In the genomic region with DNA sequence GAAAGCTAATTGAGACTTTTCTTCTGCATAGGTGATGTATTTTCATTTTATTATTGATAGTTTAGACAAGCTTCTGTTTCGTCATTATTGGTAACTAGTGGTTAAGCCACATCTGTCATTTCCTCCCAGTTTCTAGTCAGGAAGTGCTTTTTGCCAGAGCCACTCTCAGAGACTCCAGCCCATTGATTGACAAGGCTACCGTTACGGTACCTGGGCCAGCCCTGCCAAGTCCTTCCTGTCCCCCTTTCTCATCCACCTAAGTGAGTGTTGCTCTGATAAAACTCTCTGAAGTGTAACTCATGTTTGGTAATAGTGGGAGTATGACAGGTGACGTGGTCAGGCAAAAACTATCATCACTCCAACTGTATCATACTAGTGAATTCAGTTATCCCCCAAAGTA, we compare ENCODE assay signal across 1 cellular context.
TF ChIP-seq lines count a peak whose summit lies in the region.

No MANE protein-coding gene starts in this region.

TF ChIP-seq in WTC11, 78 proteins besides CTCF, POLR2A, EP300 and RAD21 (continued from another document):
- TF ChIP-seq, protein P1, sequence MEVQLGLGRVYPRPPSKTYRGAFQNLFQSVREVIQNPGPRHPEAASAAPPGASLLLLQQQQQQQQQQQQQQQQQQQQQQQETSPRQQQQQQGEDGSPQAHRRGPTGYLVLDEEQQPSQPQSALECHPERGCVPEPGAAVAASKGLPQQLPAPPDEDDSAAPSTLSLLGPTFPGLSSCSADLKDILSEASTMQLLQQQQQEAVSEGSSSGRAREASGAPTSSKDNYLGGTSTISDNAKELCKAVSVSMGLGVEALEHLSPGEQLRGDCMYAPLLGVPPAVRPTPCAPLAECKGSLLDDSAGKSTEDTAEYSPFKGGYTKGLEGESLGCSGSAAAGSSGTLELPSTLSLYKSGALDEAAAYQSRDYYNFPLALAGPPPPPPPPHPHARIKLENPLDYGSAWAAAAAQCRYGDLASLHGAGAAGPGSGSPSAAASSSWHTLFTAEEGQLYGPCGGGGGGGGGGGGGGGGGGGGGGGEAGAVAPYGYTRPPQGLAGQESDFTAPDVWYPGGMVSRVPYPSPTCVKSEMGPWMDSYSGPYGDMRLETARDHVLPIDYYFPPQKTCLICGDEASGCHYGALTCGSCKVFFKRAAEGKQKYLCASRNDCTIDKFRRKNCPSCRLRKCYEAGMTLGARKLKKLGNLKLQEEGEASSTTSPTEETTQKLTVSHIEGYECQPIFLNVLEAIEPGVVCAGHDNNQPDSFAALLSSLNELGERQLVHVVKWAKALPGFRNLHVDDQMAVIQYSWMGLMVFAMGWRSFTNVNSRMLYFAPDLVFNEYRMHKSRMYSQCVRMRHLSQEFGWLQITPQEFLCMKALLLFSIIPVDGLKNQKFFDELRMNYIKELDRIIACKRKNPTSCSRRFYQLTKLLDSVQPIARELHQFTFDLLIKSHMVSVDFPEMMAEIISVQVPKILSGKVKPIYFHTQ (CRISPR knock-in tag; IDR thresholded peaks at IDR 0.05): no peak
- TF ChIP-seq ZNF423 (CRISPR knock-in tag; IDR thresholded peaks at IDR 0.05): no peak
- no peak for TF ChIP-seq ETV6 (CRISPR knock-in tag; IDR thresholded peaks at IDR 0.05)
- TF ChIP-seq, protein P2, sequence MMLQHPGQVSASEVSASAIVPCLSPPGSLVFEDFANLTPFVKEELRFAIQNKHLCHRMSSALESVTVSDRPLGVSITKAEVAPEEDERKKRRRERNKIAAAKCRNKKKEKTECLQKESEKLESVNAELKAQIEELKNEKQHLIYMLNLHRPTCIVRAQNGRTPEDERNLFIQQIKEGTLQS (CRISPR knock-in tag; conservative IDR thresholded peaks at IDR 0.05): no peak
